ENCODE assay signal across 7 cellular contexts in the genomic region with DNA sequence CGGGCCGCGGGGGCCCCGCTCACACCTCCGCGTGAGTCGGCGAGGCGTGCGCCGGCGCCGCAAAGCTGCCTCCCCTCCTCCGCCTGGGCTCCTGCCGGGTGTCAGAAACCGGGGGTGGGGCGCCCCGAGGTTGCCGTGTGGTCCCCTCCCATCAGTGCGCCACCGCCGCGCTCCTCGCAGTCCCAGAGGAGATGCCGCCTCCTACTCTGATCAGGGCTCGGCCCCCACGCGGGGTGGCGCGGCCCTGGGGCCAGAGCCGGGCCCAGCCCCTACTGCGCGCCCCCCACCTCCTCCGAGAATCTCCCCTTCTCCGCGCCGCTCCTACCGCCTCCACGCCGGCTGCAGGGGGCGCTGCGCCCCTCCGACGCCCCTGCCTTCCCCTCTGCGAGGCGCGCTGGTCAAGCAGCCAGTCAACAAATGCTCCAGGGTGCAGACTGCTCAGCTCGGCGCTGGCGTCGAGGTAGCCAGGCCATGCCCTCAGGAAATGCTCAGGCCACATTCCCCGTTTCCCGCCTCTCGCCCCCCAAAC. TPM values are rescaled to one million over a fixed set of nuclear protein-coding genes. Genes with fewer than 3 reads are reported as not detected.
DNase-seq lines count a peak whose midpoint lies in the region; ATAC-seq and TF ChIP-seq lines count a peak whose summit lies in the region.

No MANE protein-coding gene starts in this region.

- H3K9ac ChIP-seq in GM23248 (no peak overlapping the region), OCI-LY3 (ENCODE audit: low read length) (no peak overlapping the region)

- TF ChIP-seq CTCF in OCI-LY3 (IDR thresholded peaks at IDR 0.05; ENCODE audit: low read depth, low read length), result peak; percentile 24
- peak; percentile 45 for TF ChIP-seq CTCF in astrocyte of the cerebellum (IDR thresholded peaks at IDR 0.05; ENCODE audit: low read depth, low read length, missing control alignments)
- no peak for TF ChIP-seq CTCF in thoracic aorta (IDR thresholded peaks at IDR 0.05)

- no peaks in the 10 kb centered on the region for H3K79me2 ChIP-seq in GM23248 (ENCODE audit: insufficient read depth)
- H3K79me2 ChIP-seq in OCI-LY3 (ENCODE audit: low read length), result no peaks in the 10 kb centered on the region

- no peaks in the 10 kb centered on the region for H3F3A ChIP-seq in GM23248 (ENCODE audit: insufficient read depth)

- H3K36me3 ChIP-seq in GM23248 (ENCODE audit: low read depth), result no peaks in the 10 kb centered on the region
- no peaks in the 10 kb centered on the region for H3K36me3 ChIP-seq in OCI-LY3 (replicated peaks; ENCODE audit: low read depth, low read length)
- no peaks in the 10 kb centered on the region for H3K36me3 ChIP-seq in thoracic aorta

- H3K4me1 ChIP-seq in GM23248 (ENCODE audit: insufficient read depth) (no peaks in the 10 kb centered on the region), OCI-LY3 (ENCODE audit: low read length) (no peaks in the 10 kb centered on the region), thoracic aorta (ENCODE audit: control insufficient read depth in 1 of 2, low read depth in 2 of 2) (peaks cover 12 to 29% of the 10 kb centered on the region in 2 donors)

- H2AFZ ChIP-seq in GM23248 (no peak overlapping the region), OCI-LY3 (ENCODE audit: low read depth, low read length) (no peak overlapping the region)

- peak; percentile 4 for ATAC-seq in left colon
- no peak for ATAC-seq in thoracic aorta (ENCODE audit: insufficient number of reproducible peaks, low FRiP score, low read depth)
- ATAC-seq in GM21360 (IDR thresholded peaks at IDR 0.05; ENCODE audit: unreplicated experiment), result no peak

- H3K9me3 ChIP-seq in GM23248 (ENCODE audit: low read depth), result no peaks in the 10 kb centered on the region
- H3K9me3 ChIP-seq in OCI-LY3 (ENCODE audit: insufficient read depth, low read length), result no peaks in the 10 kb centered on the region
- H3K9me3 ChIP-seq in thoracic aorta, result no peaks in the 10 kb centered on the region

- H3K27ac ChIP-seq in GM23248, result no peak overlapping the region
- H3K27ac ChIP-seq in OCI-LY3 (ENCODE audit: low read length), result no peak overlapping the region
- H3K27ac ChIP-seq in thoracic aorta, result no peak overlapping the region

- H3K4me2 ChIP-seq in GM23248 (ENCODE audit: unreplicated experiment), result no peak overlapping the region
- no peak overlapping the region for H3K4me2 ChIP-seq in OCI-LY3 (ENCODE audit: low read length)

- peak; percentile 34 for DNase-seq in GM23248
- DNase-seq in astrocyte of the cerebellum (ENCODE audit: low read depth), result no peak
- peak in 1 of 2 donors; percentile 40 for DNase-seq in left colon
- no peak for DNase-seq in thoracic aorta (ENCODE audit: low spot score)
- no peak for DNase-seq in dedifferentiated amniotic fluid mesenchymal stem cell (ENCODE audit: extremely low spot score)

- intact Hi-C loops in left colon (cut with DNase I, micrococcal nuclease), result no loop called here

- H3K4me3 ChIP-seq in GM23248 (no peak overlapping the region), OCI-LY3 (ENCODE audit: low read length) (no peak overlapping the region), astrocyte of the cerebellum (ENCODE audit: low read depth, low read length) (no peak overlapping the region), thoracic aorta (peak overlapping the region; percentile 50)

- in situ Hi-C loops in GM23248 (cut with MboI) (no loop called here), astrocyte of the cerebellum (cut with HindIII; ENCODE audit: low sequenced_read_pairs) (no loop called here)

- H3K9me2 ChIP-seq in GM23248 (ENCODE audit: insufficient read depth), result no peaks in the 10 kb centered on the region

- H3K27me3 ChIP-seq in GM23248 (replicated peaks; ENCODE audit: insufficient read depth) (peaks cover 17% of the 10 kb centered on the region; the same call in 1 of the 2 replicates), OCI-LY3 (ENCODE audit: low read depth, low read length) (peaks cover 9% of the 10 kb centered on the region), thoracic aorta (replicated peaks; ENCODE audit: insufficient read depth) (no peaks in the 10 kb centered on the region)

- WGBS in GM23248 (ENCODE audit: low coverage in 1 of 2, low lambda C conversion rate in 2 of 2, missing lambda C conversion rate in 2 of 2), 2 experiments, result 8 to 21% methylated on average over 13 to 52 of the region's 54 CpGs

- H4K20me1 ChIP-seq in GM23248 (ENCODE audit: insufficient read depth), result no peaks in the 10 kb centered on the region
- H4K20me1 ChIP-seq in OCI-LY3 (ENCODE audit: insufficient read depth, low read length), result no peaks in the 10 kb centered on the region

RNA-seq across cellular contexts. Expression of a gene that starts 0.5 kb away (rescaled TPM):
- total RNA-seq in GM23248 (2014; rRNA removed; shearing (Covaris generic)), result 0.13 and 1.5 TPM in 2 replicates
- polyA plus RNA-seq in GM23248 (2016; fragmentation: Nextera tagmentation; extraction: Ambion mirVana), result 0.25 TPM in 1 of 2 replicates, not detected in the other
- total RNA-seq in left colon (10 to 100 TPM in 1 of 2 donors, 1 to 10 TPM in 1; 7.6 to 11.9 TPM), thoracic aorta (10 to 100 TPM in 1 of 2 donors, 1 to 10 TPM in 1; 8.8 to 12.0 TPM)

RNA-seq across cellular contexts. Expression of a gene that starts 12.1 kb away (rescaled TPM):
- 6.3 and 8.6 TPM in 2 replicates for total RNA-seq in GM23248 (2014; rRNA removed; shearing (Covaris generic))
- polyA plus RNA-seq in GM23248 (2016; fragmentation: Nextera tagmentation; extraction: Ambion mirVana), result 10.8 and 12.4 TPM in 2 replicates
- total RNA-seq in left colon, result 10 to 100 TPM; 45.6 to 56.8 TPM
- 10 to 100 TPM in 1 of 2 donors, 1 to 10 TPM in 1; 4.1 to 23.6 TPM for total RNA-seq in thoracic aorta
